ENCODE assay signal across 1 cellular context in the genomic region with DNA sequence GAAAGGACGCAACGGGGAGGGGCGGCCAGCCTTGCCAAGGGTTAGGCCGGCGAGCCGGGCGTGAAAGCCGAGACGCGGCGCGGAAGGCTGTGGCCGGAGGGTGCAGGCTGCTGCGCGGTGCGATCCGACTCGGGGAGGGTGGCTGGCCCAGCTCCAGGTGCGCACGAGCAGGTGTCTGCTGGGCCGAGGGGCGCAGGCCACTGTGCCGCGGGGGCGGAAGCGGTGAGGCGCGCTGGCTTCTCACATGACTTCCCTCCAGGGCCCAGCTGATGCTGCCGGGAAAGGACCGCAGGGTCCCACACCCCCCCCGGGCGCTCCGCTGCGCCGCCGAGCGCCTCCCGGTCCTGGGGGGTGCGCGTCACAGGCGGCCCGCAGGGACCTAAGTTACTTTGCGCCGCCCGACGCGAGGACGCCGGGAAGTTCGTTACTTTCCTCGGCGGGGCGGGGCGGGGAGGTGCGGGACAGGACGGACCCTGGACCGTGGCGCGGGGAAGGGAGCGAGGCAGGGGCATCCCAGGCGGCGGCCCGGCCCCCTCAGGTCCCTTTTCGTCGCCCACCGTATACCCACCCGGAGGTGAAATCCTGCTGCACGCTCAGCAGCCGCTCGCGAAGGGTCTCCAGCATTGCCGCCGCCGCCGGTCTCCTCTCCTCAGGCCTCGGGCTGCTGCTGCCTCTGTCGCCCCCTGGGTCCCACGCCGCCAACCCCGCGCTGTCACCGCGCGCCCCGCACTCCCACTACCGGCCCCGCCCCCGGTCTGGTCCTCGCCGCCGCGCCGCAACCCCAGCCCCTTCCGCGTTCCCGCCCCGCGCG.
TF ChIP-seq lines count a peak whose summit lies in the region.

A gene with protein sequence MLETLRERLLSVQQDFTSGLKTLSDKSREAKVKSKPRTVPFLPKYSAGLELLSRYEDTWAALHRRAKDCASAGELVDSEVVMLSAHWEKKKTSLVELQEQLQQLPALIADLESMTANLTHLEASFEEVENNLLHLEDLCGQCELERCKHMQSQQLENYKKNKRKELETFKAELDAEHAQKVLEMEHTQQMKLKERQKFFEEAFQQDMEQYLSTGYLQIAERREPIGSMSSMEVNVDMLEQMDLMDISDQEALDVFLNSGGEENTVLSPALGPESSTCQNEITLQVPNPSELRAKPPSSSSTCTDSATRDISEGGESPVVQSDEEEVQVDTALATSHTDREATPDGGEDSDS (minus strand): TSS at position 783 of the 811 bp plus-strand sequence. CDS start 159 bp downstream, at position 624.

TF ChIP-seq in IMR-90, 13 proteins besides CTCF, POLR2A, EP300 and RAD21:
- TF ChIP-seq SMC3 (IDR thresholded peaks at IDR 0.05; ENCODE audit: low read depth, low read length) (no peak), NFE2L2 (IDR thresholded peaks at IDR 0.05; ENCODE audit: low read depth, low read length) (no peak), CHD1 (IDR thresholded peaks at IDR 0.05; ENCODE audit: low read depth, low read length) (no peak), MAZ (IDR thresholded peaks at IDR 0.05; ENCODE audit: borderline replicate concordance, low read depth, low read length) (peak; percentile 80; the same call in 1 of the 2 replicates), BHLHE40 (IDR thresholded peaks at IDR 0.05; ENCODE audit: low read depth, low read length) (peak; percentile 31; the same call in 1 of the 2 replicates), CEBPB (IDR thresholded peaks at IDR 0.05; ENCODE audit: low read depth, low read length) (no peak), MXI1 (IDR thresholded peaks at IDR 0.05; ENCODE audit: borderline replicate concordance, low read depth, low read length) (peak; percentile 22; the same call in 1 of the 2 replicates)
- TF ChIP-seq, protein P1, sequence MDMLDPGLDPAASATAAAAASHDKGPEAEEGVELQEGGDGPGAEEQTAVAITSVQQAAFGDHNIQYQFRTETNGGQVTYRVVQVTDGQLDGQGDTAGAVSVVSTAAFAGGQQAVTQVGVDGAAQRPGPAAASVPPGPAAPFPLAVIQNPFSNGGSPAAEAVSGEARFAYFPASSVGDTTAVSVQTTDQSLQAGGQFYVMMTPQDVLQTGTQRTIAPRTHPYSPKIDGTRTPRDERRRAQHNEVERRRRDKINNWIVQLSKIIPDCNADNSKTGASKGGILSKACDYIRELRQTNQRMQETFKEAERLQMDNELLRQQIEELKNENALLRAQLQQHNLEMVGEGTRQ (IDR thresholded peaks at IDR 0.05; ENCODE audit: low read depth, low read length): peak; percentile 30; the same call in 1 of the 2 replicates
